In genomic region chr4:172725581-172725980, GRCh38 we compare ENCODE assay signal across 21 cellular contexts.
DNase-seq lines count a peak whose midpoint lies in the region; ATAC-seq and TF ChIP-seq lines count a peak whose summit lies in the region.
"Had no signal": no experiment of that assay in that cellular context is flagged by ENCODE, and none has a peak within 500 bp of the region (broad histone marks: within the 10 kb centered on the region; RNA-seq: fewer than 3 reads in every experiment).

No MANE protein-coding gene starts in this region.

- peak overlapping the region; percentile 97 for H3K27ac Mint-ChIP-seq in progenitor cell of endocrine pancreas
- no peak overlapping the region for H3K27ac Mint-ChIP-seq in endothelial cell (ENCODE audit: unreplicated experiment)
- no peak overlapping the region for H3K27ac Mint-ChIP-seq in T-cell
- H3K27ac Mint-ChIP-seq: stimulated activated naive CD8-positive, alpha-beta T cell treated with anti-CD3 and anti-CD28 coated beads, Interleukin-15, Interleukin-2, amounts not matched to agents 100 ng/mL and 50 ng/mL, for 24 hours had no signal

- peak; percentile 53; the same call in 1 of the 2 replicates for ATAC-seq in Panc1
- no peak for ATAC-seq in T-cell (replicated peaks in 1 of 4)
- no peak for ATAC-seq in GM19395 (IDR thresholded peaks at IDR 0.05; ENCODE audit: unreplicated experiment)
- no peak for ATAC-seq in HG03108 (IDR thresholded peaks at IDR 0.05; ENCODE audit: unreplicated experiment)
- ATAC-seq: GM12878 had no signal

- peak; percentile 66 for DNase-seq in EH (ENCODE audit: low read depth)
- DNase-seq in Panc1 (ENCODE audit: low read depth, low spot score) = peak; percentile 13
- peak; percentile 22 for DNase-seq in fibroblast of mammary gland (ENCODE audit: low read depth)
- no peak for DNase-seq in progenitor cell of endocrine pancreas (ENCODE audit: low spot score, unreplicated experiment)
- no peak for DNase-seq in endothelial cell (ENCODE audit: low spot score)
- no peak for DNase-seq in T-cell
- DNase-seq: activated CD4-positive, CD25-positive, alpha-beta regulatory T cell; adrenal gland; AML-193; central memory CD4-positive, alpha-beta T cell; effector CD8-positive, alpha-beta T cell; left ventricle myocardium inferior; NCI-H1105 treated with DMSO at 0.1 percent for 48 hours; upper lobe of left lung had no signal

- H3K27ac ChIP-seq in Panc1 (ENCODE audit: low read length) = no peak overlapping the region
- H3K27ac ChIP-seq: adrenal gland, left ventricle myocardium inferior, neutrophil, right atrium auricular region, SJSA1, upper lobe of left lung had no signal

- no peaks in the 10 kb centered on the region for H3K4me1 ChIP-seq in Panc1 (ENCODE audit: control insufficient read depth, insufficient read depth, low read length)
- H3K4me1 ChIP-seq: adrenal gland, left ventricle myocardium inferior, right atrium auricular region, SJSA1, upper lobe of left lung had no signal

- peak overlapping the region; percentile 63 for H3K4me3 Mint-ChIP-seq in progenitor cell of endocrine pancreas (ENCODE audit: low read depth)
- no peak overlapping the region for H3K4me3 Mint-ChIP-seq in endothelial cell (ENCODE audit: unreplicated experiment)
- H3K4me3 Mint-ChIP-seq in T-cell = no peak overlapping the region
- H3K4me3 Mint-ChIP-seq: stimulated activated naive CD8-positive, alpha-beta T cell treated with anti-CD3 and anti-CD28 coated beads, Interleukin-15, Interleukin-2, amounts not matched to agents 100 ng/mL and 50 ng/mL, for 24 hours had no signal

- no peaks in the 10 kb centered on the region for H3K27me3 ChIP-seq in Panc1 (ENCODE audit: control insufficient read depth, insufficient read depth, low read length)
- H3K27me3 ChIP-seq: adrenal gland, neutrophil, right atrium auricular region, SJSA1, upper lobe of left lung had no signal

- CTCF ChIA-PET in Panc1 (lab: Charles Lee) (no interaction called here), T-cell (lab: Charles Lee) (no interaction called here)

- peaks cover 3% of the 10 kb centered on the region for H3K36me3 Mint-ChIP-seq in progenitor cell of endocrine pancreas (ENCODE audit: insufficient read depth)
- H3K36me3 Mint-ChIP-seq in endothelial cell (ENCODE audit: low read depth, unreplicated experiment) = no peaks in the 10 kb centered on the region
- no peaks in the 10 kb centered on the region for H3K36me3 Mint-ChIP-seq in T-cell

- intact Hi-C loops in Panc1 (cut with micrococcal nuclease; ENCODE audit: unreplicated experiment) = no loop called here

- no peaks in the 10 kb centered on the region for H3K36me3 ChIP-seq in Panc1 (ENCODE audit: control insufficient read depth, insufficient read depth, low read length)
- H3K36me3 ChIP-seq: adrenal gland, left ventricle myocardium inferior, neutrophil, right atrium auricular region, SJSA1, upper lobe of left lung had no signal

- POLR2A ChIA-PET in Panc1 (lab: Charles Lee) (no interaction called here), T-cell (lab: Charles Lee) (no interaction called here)

- BruUV-seq in Panc1 (replicated peaks; lab: Mats Ljungman, UMichigan) = no TSS peak

- in situ Hi-C loops in Panc1 (cut with HindIII; ENCODE audit: low pct_unique_long_range_greater_than_20kb, low sequenced_read_pairs) = no loop called here

- no peaks in the 10 kb centered on the region for H3K27me3 Mint-ChIP-seq in progenitor cell of endocrine pancreas
- peaks cover 1% of the 10 kb centered on the region for H3K27me3 Mint-ChIP-seq in endothelial cell (ENCODE audit: unreplicated experiment)
- H3K27me3 Mint-ChIP-seq in T-cell = no peaks in the 10 kb centered on the region
- H3K27me3 Mint-ChIP-seq: stimulated activated naive CD8-positive, alpha-beta T cell treated with anti-CD3 and anti-CD28 coated beads, Interleukin-15, Interleukin-2, amounts not matched to agents 100 ng/mL and 50 ng/mL, for 24 hours had no signal

- H3K9me3 ChIP-seq in Panc1 (ENCODE audit: control insufficient read depth, insufficient read depth, low read depth, low read length) = no peaks in the 10 kb centered on the region
- H3K9me3 ChIP-seq: adrenal gland, neutrophil, right atrium auricular region, SJSA1, upper lobe of left lung had no signal

- H3K9me3 Mint-ChIP-seq in progenitor cell of endocrine pancreas (ENCODE audit: low read depth) (peaks cover 25% of the 10 kb centered on the region), endothelial cell (ENCODE audit: unreplicated experiment) (no peaks in the 10 kb centered on the region), T-cell (peaks cover 6 to 28% (median 10%) of the 10 kb centered on the region in 3 donors)

- H3K4me1 Mint-ChIP-seq in progenitor cell of endocrine pancreas (ENCODE audit: low read depth) (peaks cover 49% of the 10 kb centered on the region), endothelial cell (ENCODE audit: unreplicated experiment) (no peaks in the 10 kb centered on the region), T-cell (no peaks in the 10 kb centered on the region)

- TF ChIP-seq CTCF in Panc1 (IDR thresholded peaks at IDR 0.05) (no peak), fibroblast of mammary gland (conservative IDR thresholded peaks at IDR 0.05; ENCODE audit: control insufficient read depth, insufficient read depth, low read depth, low read length) (no peak), progenitor cell of endocrine pancreas (IDR thresholded peaks at IDR 0.05; ENCODE audit: unreplicated experiment) (no peak), endothelial cell (IDR thresholded peaks at IDR 0.05; ENCODE audit: unreplicated experiment) (no peak)

- H3K4me3 ChIP-seq in Panc1 (ENCODE audit: low read depth in 2 of 2, low read length in 2 of 2) (peak overlapping the region in 1 of 2 experiments; percentile 18; a peak in 1 of 4 replicates), fibroblast of mammary gland (ENCODE audit: control insufficient read depth, low read depth, low read length) (no peak overlapping the region)
- H3K4me3 ChIP-seq: adrenal gland, GM12878, left ventricle myocardium inferior, right atrium auricular region, SJSA1, upper lobe of left lung had no signal

Comparison
In these comparisons a context has a peak if more than half of its experiments do, and no peak if none do; other contexts are left out.
1. DNase-seq: peak in EH (single experiment), Panc1 (single experiment) and fibroblast of mammary gland (single experiment); none in progenitor cell of endocrine pancreas (single experiment), endothelial cell (single experiment) and T-cell (0 of 34).